1 cellular context compared by ENCODE assay signal in the genomic region with DNA sequence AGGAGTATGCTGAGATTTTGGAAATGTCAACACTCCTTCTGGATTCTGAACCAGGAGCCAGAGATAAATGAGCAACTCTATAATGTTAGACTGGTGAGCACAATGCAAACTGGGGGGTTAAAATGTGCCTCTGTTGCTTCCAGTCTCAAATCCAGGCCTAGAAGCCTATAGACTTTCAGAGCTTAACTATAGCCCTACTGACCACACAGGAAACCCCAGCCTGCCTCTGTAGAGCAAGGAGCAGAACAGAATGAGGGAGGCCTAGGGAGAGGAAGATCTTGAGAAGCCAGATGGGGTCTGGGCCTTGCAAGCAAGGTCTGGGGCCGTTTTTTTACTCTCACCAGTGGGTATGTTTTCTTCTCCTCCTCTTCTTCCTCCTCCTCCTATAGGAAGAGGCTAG.
TF ChIP-seq lines count a peak whose summit lies in the region.

No MANE protein-coding gene starts in this region.

TF ChIP-seq in GM23338, 12 proteins besides CTCF, POLR2A, EP300 and RAD21 (continued from another document):
- TF ChIP-seq, protein P1, sequence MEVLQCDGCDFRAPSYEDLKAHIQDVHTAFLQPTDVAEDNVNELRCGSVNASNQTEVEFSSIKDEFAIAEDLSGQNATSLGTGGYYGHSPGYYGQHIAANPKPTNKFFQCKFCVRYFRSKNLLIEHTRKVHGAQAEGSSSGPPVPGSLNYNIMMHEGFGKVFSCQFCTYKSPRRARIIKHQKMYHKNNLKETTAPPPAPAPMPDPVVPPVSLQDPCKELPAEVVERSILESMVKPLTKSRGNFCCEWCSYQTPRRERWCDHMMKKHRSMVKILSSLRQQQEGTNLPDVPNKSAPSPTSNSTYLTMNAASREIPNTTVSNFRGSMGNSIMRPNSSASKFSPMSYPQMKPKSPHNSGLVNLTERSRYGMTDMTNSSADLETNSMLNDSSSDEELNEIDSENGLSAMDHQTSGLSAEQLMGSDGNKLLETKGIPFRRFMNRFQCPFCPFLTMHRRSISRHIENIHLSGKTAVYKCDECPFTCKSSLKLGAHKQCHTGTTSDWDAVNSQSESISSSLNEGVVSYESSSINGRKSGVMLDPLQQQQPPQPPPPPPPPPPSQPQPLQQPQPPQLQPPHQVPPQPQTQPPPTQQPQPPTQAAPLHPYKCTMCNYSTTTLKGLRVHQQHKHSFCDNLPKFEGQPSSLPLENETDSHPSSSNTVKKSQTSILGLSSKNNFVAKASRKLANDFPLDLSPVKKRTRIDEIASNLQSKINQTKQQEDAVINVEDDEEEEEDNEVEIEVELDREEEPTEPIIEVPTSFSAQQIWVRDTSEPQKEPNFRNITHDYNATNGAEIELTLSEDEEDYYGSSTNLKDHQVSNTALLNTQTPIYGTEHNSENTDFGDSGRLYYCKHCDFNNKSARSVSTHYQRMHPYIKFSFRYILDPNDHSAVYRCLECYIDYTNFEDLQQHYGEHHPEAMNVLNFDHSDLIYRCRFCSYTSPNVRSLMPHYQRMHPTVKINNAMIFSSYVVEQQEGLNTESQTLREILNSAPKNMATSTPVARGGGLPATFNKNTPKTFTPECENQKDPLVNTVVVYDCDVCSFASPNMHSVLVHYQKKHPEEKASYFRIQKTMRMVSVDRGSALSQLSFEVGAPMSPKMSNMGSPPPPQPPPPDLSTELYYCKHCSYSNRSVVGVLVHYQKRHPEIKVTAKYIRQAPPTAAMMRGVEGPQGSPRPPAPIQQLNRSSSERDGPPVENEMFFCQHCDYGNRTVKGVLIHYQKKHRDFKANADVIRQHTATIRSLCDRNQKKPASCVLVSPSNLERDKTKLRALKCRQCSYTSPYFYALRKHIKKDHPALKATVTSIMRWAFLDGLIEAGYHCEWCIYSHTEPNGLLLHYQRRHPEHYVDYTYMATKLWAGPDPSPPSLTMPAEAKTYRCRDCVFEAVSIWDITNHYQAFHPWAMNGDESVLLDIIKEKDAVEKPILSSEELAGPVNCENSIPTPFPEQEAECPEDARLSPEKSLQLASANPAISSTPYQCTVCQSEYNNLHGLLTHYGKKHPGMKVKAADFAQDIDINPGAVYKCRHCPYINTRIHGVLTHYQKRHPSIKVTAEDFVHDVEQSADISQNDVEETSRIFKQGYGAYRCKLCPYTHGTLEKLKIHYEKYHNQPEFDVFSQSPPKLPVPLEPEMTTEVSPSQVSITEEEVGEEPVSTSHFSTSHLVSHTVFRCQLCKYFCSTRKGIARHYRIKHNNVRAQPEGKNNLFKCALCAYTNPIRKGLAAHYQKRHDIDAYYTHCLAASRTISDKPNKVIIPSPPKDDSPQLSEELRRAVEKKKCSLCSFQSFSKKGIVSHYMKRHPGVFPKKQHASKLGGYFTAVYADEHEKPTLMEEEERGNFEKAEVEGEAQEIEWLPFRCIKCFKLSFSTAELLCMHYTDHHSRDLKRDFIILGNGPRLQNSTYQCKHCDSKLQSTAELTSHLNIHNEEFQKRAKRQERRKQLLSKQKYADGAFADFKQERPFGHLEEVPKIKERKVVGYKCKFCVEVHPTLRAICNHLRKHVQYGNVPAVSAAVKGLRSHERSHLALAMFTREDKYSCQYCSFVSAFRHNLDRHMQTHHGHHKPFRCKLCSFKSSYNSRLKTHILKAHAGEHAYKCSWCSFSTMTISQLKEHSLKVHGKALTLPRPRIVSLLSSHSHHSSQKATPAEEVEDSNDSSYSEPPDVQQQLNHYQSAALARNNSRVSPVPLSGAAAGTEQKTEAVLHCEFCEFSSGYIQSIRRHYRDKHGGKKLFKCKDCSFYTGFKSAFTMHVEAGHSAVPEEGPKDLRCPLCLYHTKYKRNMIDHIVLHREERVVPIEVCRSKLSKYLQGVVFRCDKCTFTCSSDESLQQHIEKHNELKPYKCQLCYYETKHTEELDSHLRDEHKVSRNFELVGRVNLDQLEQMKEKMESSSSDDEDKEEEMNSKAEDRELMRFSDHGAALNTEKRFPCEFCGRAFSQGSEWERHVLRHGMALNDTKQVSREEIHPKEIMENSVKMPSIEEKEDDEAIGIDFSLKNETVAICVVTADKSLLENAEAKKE (CRISPR knock-in tag; IDR thresholded peaks at IDR 0.05), result no peak
- TF ChIP-seq EZH2 (IDR thresholded peaks at IDR 0.05; ENCODE audit: low read depth, unreplicated experiment) (no peak), POLR2AphosphoS5 (IDR thresholded peaks at IDR 0.05; ENCODE audit: low read depth) (no peak), REST (IDR thresholded peaks at IDR 0.05; ENCODE audit: unreplicated experiment) (no peak), ZNF331 (CRISPR knock-in tag; IDR thresholded peaks at IDR 0.05; ENCODE audit: low read depth) (no peak)
